ENCODE assay signal across 1 cellular context in the genomic region with DNA sequence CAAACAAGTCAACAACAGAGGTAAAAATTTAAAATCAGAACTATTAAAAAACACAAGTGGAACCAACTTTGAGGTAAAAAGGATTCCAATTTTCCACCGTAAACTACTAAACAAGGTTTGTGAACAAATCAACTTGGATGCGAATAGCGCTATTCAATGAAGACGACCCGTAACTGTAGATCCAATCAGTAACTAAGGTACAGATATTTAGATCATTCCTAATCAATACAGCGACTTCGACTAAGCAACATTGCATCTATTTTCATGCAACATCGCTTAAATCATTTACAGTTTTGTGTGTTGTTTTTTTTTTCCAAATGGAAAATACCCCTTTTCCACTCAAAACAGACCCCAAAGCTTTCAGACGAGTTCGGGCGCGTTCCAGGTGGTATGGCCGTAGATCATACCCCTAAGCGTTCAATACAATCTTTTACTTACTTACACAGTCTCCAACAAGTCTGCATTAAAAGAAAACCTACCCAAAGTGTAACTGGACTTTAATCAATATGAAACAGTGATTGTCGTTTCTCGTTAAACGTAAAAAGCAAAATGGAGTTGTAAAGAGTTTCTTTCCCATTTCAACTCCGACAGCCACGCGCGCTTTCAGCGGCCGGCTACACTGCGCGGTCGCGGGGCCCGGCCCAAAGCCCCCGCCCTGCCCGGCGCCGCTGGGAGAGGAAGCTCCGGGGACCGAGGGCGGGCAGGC.
TF ChIP-seq lines count a peak whose summit lies in the region.

No MANE protein-coding gene starts in this region.

TF ChIP-seq in IMR-90, 13 proteins besides CTCF, POLR2A, EP300 and RAD21:
- TF ChIP-seq, protein P1, sequence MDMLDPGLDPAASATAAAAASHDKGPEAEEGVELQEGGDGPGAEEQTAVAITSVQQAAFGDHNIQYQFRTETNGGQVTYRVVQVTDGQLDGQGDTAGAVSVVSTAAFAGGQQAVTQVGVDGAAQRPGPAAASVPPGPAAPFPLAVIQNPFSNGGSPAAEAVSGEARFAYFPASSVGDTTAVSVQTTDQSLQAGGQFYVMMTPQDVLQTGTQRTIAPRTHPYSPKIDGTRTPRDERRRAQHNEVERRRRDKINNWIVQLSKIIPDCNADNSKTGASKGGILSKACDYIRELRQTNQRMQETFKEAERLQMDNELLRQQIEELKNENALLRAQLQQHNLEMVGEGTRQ (IDR thresholded peaks at IDR 0.05; ENCODE audit: low read depth, low read length) = no peak
- TF ChIP-seq SMC3 (IDR thresholded peaks at IDR 0.05; ENCODE audit: low read depth, low read length) (no peak), FOS (IDR thresholded peaks at IDR 0.05; ENCODE audit: low read depth, low read length) (no peak), CHD1 (IDR thresholded peaks at IDR 0.05; ENCODE audit: low read depth, low read length) (0 out of 2 replicates have a peak, but pooled peaks have one; percentile 19), MXI1 (IDR thresholded peaks at IDR 0.05; ENCODE audit: borderline replicate concordance, low read depth, low read length) (peak; percentile 45; the same call in 1 of the 2 replicates), RCOR1 (IDR thresholded peaks at IDR 0.05; ENCODE audit: insufficient replicate concordance, low read length) (no peak), MAFK (IDR thresholded peaks at IDR 0.05; ENCODE audit: low read depth, low read length) (no peak)
